20 cellular contexts compared by ENCODE assay signal in the genomic region with DNA sequence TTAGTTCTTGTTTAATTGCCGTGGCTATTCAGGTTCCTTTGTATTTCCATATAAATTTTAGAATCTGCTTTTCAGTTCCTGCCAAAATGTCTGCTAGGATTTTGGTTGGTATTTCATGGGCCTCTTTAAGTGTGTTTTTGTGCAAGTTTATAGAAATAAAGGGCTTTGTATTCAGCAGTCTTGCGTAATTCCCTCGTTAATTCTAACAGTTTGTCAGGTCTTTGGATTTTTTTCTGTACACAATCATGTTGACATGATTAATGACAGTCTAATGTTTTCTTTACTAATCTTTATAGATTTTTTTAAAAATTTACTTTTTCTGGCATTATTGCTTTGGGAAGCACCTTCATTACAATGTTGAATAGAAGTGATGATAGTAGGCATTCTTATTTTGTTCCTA.
"Had no signal": no experiment of that assay in that cellular context is flagged by ENCODE, and none has a peak within 500 bp of the region (broad histone marks: within the 10 kb centered on the region; RNA-seq: fewer than 3 reads in every experiment).

No MANE protein-coding gene starts in this region.

- H3K4me1 Mint-ChIP-seq: nephron had no signal

- H3K4me3 Mint-ChIP-seq: activated T-cell treated with anti-CD3 and anti-CD28 coated beads, Interleukin-2, amount 50 U/mL, for 72 hours; nephron; T-helper 1 cell treated with Interleukin-12 subunit alpha and Interleukin-12 subunit beta and Interleukin-4 antibody, amounts not matched to agents 30 μg/mL and 1 μg/mL, for 36 hours had no signal

- H3K36me3 ChIP-seq: ascending aorta, left ventricle myocardium inferior, spleen, upper lobe of right lung had no signal

- H3K27ac ChIP-seq: ascending aorta, left ventricle myocardium inferior, parathyroid adenoma, spleen, upper lobe of right lung had no signal

- H3K4me1 ChIP-seq: ascending aorta, left ventricle myocardium inferior, parathyroid adenoma, spleen, upper lobe of right lung had no signal

- H2AFZ ChIP-seq: parathyroid adenoma had no signal

- FAIRE-seq: bronchial epithelial cell had no signal

- H3K27me3 ChIP-seq: ascending aorta, spleen, upper lobe of right lung had no signal

- DNase-seq: activated CD4-positive, alpha-beta T cell treated with anti-CD3 and anti-CD28 coated beads, Interleukin-2, amount 50 U/mL, for 1 hour; activated CD8-positive, alpha-beta memory T cell treated with anti-CD3 and anti-CD28 coated beads for 24 hours; activated CD8-positive, alpha-beta memory T cell treated with anti-CD3 and anti-CD28 coated beads, Interleukin-2, amount 50 U/mL, for 48 hours; activated effector memory CD4-positive, alpha-beta T cell treated with anti-CD3 and anti-CD28 coated beads, Interleukin-2, amount 50 U/mL, for 16 hours; activated naive CD4-positive, alpha-beta T cell treated with anti-CD3 and anti-CD28 coated beads, Interleukin-2, amount 50 U/mL, for 16 hours; activated T-cell treated with anti-CD3 and anti-CD28 coated beads, Interleukin-2, amount 50 U/mL, for 72 hours; effector CD4-positive, alpha-beta T cell; head of caudate nucleus; kidney; left ventricle myocardium inferior; mammary epithelial cell; midbrain; spleen; stimulated activated naive CD4-positive, alpha-beta T cell; upper lobe of right lung had no signal

- H3K9me3 Mint-ChIP-seq: nephron; T-helper 1 cell treated with Interleukin-12 subunit alpha and Interleukin-12 subunit beta and Interleukin-4 antibody, amounts not matched to agents 30 μg/mL and 1 μg/mL, for 36 hours had no signal

- H3K79me2 ChIP-seq: parathyroid adenoma had no signal

- H3K9me3 ChIP-seq: ascending aorta, left ventricle myocardium inferior, upper lobe of right lung had no signal

- H3K4me3 ChIP-seq: ascending aorta, left ventricle myocardium inferior, spleen, upper lobe of right lung had no signal

- H3K9ac ChIP-seq: parathyroid adenoma had no signal

- H3K27ac Mint-ChIP-seq: activated T-cell treated with anti-CD3 and anti-CD28 coated beads, Interleukin-2, amount 50 U/mL, for 72 hours; nephron; T-helper 1 cell treated with Interleukin-12 subunit alpha and Interleukin-12 subunit beta and Interleukin-4 antibody, amounts not matched to agents 30 μg/mL and 1 μg/mL, for 36 hours had no signal
